In genomic region chr3:188092648-188093047, GRCh38 we compare ENCODE assay signal across 15 cellular contexts.
DNase-seq lines count a peak whose midpoint lies in the region; ATAC-seq and TF ChIP-seq lines count a peak whose summit lies in the region.
"Had no signal": no experiment of that assay in that cellular context is flagged by ENCODE, and none has a peak within 500 bp of the region (broad histone marks: within the 10 kb centered on the region; RNA-seq: fewer than 3 reads in every experiment).

No MANE protein-coding gene starts in this region.

- DNase-seq in EH (ENCODE audit: low read depth) = peak; percentile 28
- no peak for DNase-seq in central memory CD8-positive, alpha-beta T cell (ENCODE audit: low spot score in 2 of 2)
- DNase-seq in stimulated activated CD4-positive, alpha-beta T cell treated with anti-CD3 and anti-CD28 coated beads, Interleukin-4, amount 100 ng/mL, for 1 hour = peak; percentile 30
- DNase-seq in NCI-H748 (lab: John Stamatoyannopoulos, UW; ENCODE audit: unreplicated experiment) = no peak
- no peak for DNase-seq in CD1c-positive myeloid dendritic cell (ENCODE audit: extremely low spot score)
- DNase-seq: CD8-positive, alpha-beta T cell; left ventricle myocardium superior; NCI-H1436; NCI-H748 treated with DMSO at 0.1 percent for 48 hours; testis had no signal

- H3K27ac Mint-ChIP-seq in central memory CD8-positive, alpha-beta T cell (ENCODE audit: low read depth) = peak overlapping the region; percentile 3
- H3K27ac Mint-ChIP-seq: CD8-positive, alpha-beta T cell; GM23338 had no signal

- H3K4me2 ChIP-seq in OCI-LY1 (ENCODE audit: low read length) = peak overlapping the region; percentile 58
- H3K4me2 ChIP-seq: GM23338 had no signal

- H3F3A ChIP-seq in OCI-LY1 (ENCODE audit: insufficient read depth, low read length) = peaks cover 6% of the 10 kb centered on the region; the same call in 1 of the 2 replicates

- no peaks in the 10 kb centered on the region for H3K27me3 ChIP-seq in OCI-LY1 (ENCODE audit: insufficient read depth, low read length)
- H3K27me3 ChIP-seq: testis had no signal

- H3K36me3 ChIP-seq in OCI-LY1 (ENCODE audit: insufficient read depth, low read length) = no peaks in the 10 kb centered on the region

- no peak overlapping the region for H2AFZ ChIP-seq in OCI-LY1 (ENCODE audit: low read length)
- H2AFZ ChIP-seq: GM23338 had no signal

- no peaks in the 10 kb centered on the region for H3K36me3 Mint-ChIP-seq in central memory CD8-positive, alpha-beta T cell (ENCODE audit: insufficient read depth)
- H3K36me3 Mint-ChIP-seq: CD8-positive, alpha-beta T cell had no signal

- H3K79me2 ChIP-seq in OCI-LY1 (ENCODE audit: insufficient read depth, low read length) = no peaks in the 10 kb centered on the region

- ATAC-seq in central memory CD8-positive, alpha-beta T cell (replicated peaks; ENCODE audit: extremely low read depth, poor library complexity, severe bottlenecking) = no peak
- ATAC-seq in GM21360 (IDR thresholded peaks at IDR 0.05; ENCODE audit: unreplicated experiment) = no peak
- no peak for ATAC-seq in HG02678 (IDR thresholded peaks at IDR 0.05; ENCODE audit: unreplicated experiment)
- ATAC-seq: CD8-positive, alpha-beta T cell; GM23338; left ventricle myocardium superior; SK-N-SH treated with all-trans-retinoic acid at 6 μM for 48 hours had no signal

- no peak for TF ChIP-seq CTCF in OCI-LY1 (IDR thresholded peaks at IDR 0.05; ENCODE audit: low read length)

- peak overlapping the region; percentile 59 for H3K9ac ChIP-seq in OCI-LY1 (ENCODE audit: low read length)

- H3K4me1 ChIP-seq in OCI-LY1 (ENCODE audit: insufficient read depth, low read length, severe bottlenecking) = peaks cover 83% of the 10 kb centered on the region

- H3K4me3 Mint-ChIP-seq in central memory CD8-positive, alpha-beta T cell = no peak overlapping the region
- H3K4me3 Mint-ChIP-seq: CD8-positive, alpha-beta T cell; GM23338 had no signal

- no peaks in the 10 kb centered on the region for H3K27me3 Mint-ChIP-seq in central memory CD8-positive, alpha-beta T cell

- H3K9me3 ChIP-seq in OCI-LY1 (ENCODE audit: low read length) = no peaks in the 10 kb centered on the region; the same call in 1 of the 2 replicates
- H3K9me3 ChIP-seq: testis had no signal

- H4K20me1 ChIP-seq in OCI-LY1 (ENCODE audit: insufficient read depth, low read length) = no peaks in the 10 kb centered on the region

- H3K4me3 ChIP-seq in OCI-LY1 (ENCODE audit: low read depth, low read length, poor library complexity, severe bottlenecking) = peak overlapping the region; percentile 32
- H3K4me3 ChIP-seq: GM23338, testis had no signal

- H3K27ac ChIP-seq in OCI-LY1 (ENCODE audit: low read depth, low read length, poor library complexity, severe bottlenecking) = peak overlapping the region; percentile 98
- H3K27ac ChIP-seq: testis had no signal

- no peaks in the 10 kb centered on the region for H3K9me3 Mint-ChIP-seq in central memory CD8-positive, alpha-beta T cell
- H3K9me3 Mint-ChIP-seq: CD8-positive, alpha-beta T cell; GM23338 had no signal

- peaks cover 4% of the 10 kb centered on the region for H3K4me1 Mint-ChIP-seq in central memory CD8-positive, alpha-beta T cell

- H3K9me2 ChIP-seq in OCI-LY1 (ENCODE audit: low read depth, low read length) = no peaks in the 10 kb centered on the region

Comparison
In these comparisons a context has a peak if more than half of its experiments do, and no peak if none do; other contexts are left out.
1. DNase-seq: peak in EH (single experiment) and stimulated activated CD4-positive, alpha-beta T cell treated with anti-CD3 and anti-CD28 coated beads, Interleukin-4, amount 100 ng/mL, for 1 hour (single experiment); none in central memory CD8-positive, alpha-beta T cell (0 of 2), NCI-H748 (single experiment) and CD1c-positive myeloid dendritic cell (single experiment).